In the genomic region with DNA sequence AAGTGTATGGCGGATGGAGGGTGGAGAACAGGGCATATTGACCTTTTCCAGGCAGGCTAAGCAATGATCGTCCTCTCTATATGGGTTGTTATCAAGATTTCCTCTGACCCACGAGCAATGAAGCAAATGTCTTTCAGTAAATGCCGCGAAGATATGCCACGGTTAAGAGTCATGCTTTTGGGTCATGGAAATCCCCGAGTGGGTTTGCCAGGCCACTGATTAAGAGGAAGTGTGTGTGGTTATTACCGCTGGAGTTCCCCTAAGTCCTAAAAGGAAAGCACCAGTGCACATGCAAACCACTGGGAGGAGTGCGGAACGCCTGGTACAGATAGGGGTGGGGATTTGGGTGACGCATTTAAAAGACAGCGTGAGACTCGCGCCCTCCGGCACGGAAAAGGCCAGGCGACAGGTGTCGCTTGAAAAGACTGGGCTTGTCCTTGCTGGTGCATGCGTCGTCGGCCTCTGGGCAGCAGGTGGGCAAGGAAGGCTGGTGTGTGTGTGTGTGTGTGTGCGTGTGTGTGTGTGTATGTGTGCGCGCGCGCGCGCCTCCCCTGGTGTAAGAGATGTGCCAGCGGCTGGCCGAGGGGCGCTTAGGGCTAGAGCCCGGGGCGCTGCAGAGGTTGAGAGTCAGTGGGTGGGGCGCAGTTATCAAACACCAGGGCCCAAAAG, we compare ENCODE assay signal across 8 cellular contexts.
DNase-seq lines count a peak whose midpoint lies in the region; ATAC-seq and TF ChIP-seq lines count a peak whose summit lies in the region.

A gene (plus strand): TSS at position 386 of the 669 bp plus-strand sequence. CDS start 7,026 bp downstream, outside the sequence.

- no peaks in the 10 kb centered on the region for H3K9me3 ChIP-seq in iPS DF 6.9 (ENCODE audit: control insufficient read depth, insufficient read depth, low read length)

- no peak within 1 kb of the TSS for H3K27ac ChIP-seq in iPS DF 6.9 (ENCODE audit: low read length)

- no peaks in the 10 kb centered on the region for H3K4me1 ChIP-seq in iPS DF 6.9 (ENCODE audit: control insufficient read depth, insufficient read depth, low read length)

- TF ChIP-seq POLR2A in GM15510 (IDR thresholded peaks at IDR 0.05; ENCODE audit: borderline replicate concordance, extremely low read depth, insufficient read length): peak; percentile 99

- H3K4me3 ChIP-seq in iPS DF 6.9 (ENCODE audit: low read length): peak within 1 kb of the TSS; percentile 40; the same call in 1 of the 2 replicates
- peak within 1 kb of the TSS; percentile 49 for H3K4me3 ChIP-seq in skeletal muscle cell (ENCODE audit: low read depth, low read length)

- DNase-seq in NCI-H146 treated with DMSO at 0.1 percent for 48 hours (lab: John Stamatoyannopoulos, UW; ENCODE audit: unreplicated experiment) (peak; percentile 93), T-helper 9 cell (peak; percentile 83), astrocyte of the hippocampus (ENCODE audit: low read depth, low spot score) (peak; percentile 92), iPS DF 6.9 (ENCODE audit: low read depth, low spot score) (peak; percentile 55), skeletal muscle cell (ENCODE audit: low read depth) (peak; percentile 63), NCI-H446 (lab: John Stamatoyannopoulos, UW) (no peak)

- H3K27me3 ChIP-seq in iPS DF 6.9 (ENCODE audit: control insufficient read depth, insufficient read depth, low read length): no peaks in the 10 kb centered on the region

- ATAC-seq in HG02884 (IDR thresholded peaks at IDR 0.05; ENCODE audit: unreplicated experiment): peak; percentile 79

- no CpG with 5 or more reads among the region's 34 CpGs for WGBS in iPS DF 6.9 (ENCODE audit: insufficient coverage, insufficient read length)

- H3K36me3 ChIP-seq in iPS DF 6.9 (ENCODE audit: control insufficient read depth, insufficient read depth, low read length): no peaks in the 10 kb centered on the region

Comparison
In these comparisons a context has a peak if more than half of its experiments do, and no peak if none do; other contexts are left out.
1. DNase-seq: peak in NCI-H146 treated with DMSO at 0.1 percent for 48 hours (single experiment), T-helper 9 cell (single experiment), astrocyte of the hippocampus (single experiment), iPS DF 6.9 (single experiment) and skeletal muscle cell (single experiment); none in NCI-H446 (0 of 2).